2 cellular contexts compared by ENCODE assay signal in the genomic region with DNA sequence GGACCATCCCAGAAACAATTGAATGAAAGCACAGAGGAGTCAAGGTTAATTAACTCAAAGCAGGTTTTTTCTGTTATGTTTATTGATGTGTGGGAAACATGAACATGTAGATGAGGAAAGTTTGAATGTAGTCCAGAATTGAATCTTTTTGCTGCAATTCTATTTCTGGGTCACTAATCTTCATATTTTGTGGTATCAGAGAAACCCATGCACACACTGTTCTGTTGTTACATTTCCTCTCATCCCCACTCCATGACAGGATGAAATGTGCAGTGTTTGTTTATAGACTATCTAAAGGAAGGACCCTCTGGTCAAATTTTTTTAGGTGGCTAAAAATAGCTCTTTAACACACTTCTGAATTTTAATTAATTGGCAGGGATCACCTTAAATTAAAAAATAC.
TF ChIP-seq lines count a peak whose summit lies in the region.

No MANE protein-coding gene starts in this region.

TF ChIP-seq in SK-N-SH treated with all-trans-retinoic acid at 6 μM for 48 hours, 23 proteins besides CTCF, POLR2A, EP300 and RAD21 (continued from another document):
- TF ChIP-seq, protein P1, sequence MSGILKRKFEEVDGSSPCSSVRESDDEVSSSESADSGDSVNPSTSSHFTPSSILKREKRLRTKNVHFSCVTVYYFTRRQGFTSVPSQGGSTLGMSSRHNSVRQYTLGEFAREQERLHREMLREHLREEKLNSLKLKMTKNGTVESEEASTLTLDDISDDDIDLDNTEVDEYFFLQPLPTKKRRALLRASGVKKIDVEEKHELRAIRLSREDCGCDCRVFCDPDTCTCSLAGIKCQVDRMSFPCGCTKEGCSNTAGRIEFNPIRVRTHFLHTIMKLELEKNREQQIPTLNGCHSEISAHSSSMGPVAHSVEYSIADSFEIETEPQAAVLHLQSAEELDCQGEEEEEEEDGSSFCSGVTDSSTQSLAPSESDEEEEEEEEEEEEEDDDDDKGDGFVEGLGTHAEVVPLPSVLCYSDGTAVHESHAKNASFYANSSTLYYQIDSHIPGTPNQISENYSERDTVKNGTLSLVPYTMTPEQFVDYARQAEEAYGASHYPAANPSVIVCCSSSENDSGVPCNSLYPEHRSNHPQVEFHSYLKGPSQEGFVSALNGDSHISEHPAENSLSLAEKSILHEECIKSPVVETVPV (CRISPR knock-in tag; IDR thresholded peaks at IDR 0.05) = no peak
- TF ChIP-seq PATZ1 (CRISPR knock-in tag; IDR thresholded peaks at IDR 0.05; ENCODE audit: borderline replicate concordance) (no peak), TOX (CRISPR knock-in tag; IDR thresholded peaks at IDR 0.05; ENCODE audit: borderline replicate concordance) (no peak), ZNF8 (CRISPR knock-in tag; IDR thresholded peaks at IDR 0.05) (no peak), ZNF70 (CRISPR knock-in tag; IDR thresholded peaks at IDR 0.05) (no peak), GLIS3 (CRISPR knock-in tag; IDR thresholded peaks at IDR 0.05) (no peak), ISL1 (CRISPR knock-in tag; IDR thresholded peaks at IDR 0.05) (no peak), OSR1 (CRISPR knock-in tag; IDR thresholded peaks at IDR 0.05) (no peak), ESRRG (CRISPR knock-in tag; IDR thresholded peaks at IDR 0.05) (no peak), CSDC2 (CRISPR knock-in tag; IDR thresholded peaks at IDR 0.05) (no peak)

TF ChIP-seq in SK-N-SH, 30 proteins besides CTCF, POLR2A, EP300 and RAD21 (continued from another document):
- TF ChIP-seq, protein P2, sequence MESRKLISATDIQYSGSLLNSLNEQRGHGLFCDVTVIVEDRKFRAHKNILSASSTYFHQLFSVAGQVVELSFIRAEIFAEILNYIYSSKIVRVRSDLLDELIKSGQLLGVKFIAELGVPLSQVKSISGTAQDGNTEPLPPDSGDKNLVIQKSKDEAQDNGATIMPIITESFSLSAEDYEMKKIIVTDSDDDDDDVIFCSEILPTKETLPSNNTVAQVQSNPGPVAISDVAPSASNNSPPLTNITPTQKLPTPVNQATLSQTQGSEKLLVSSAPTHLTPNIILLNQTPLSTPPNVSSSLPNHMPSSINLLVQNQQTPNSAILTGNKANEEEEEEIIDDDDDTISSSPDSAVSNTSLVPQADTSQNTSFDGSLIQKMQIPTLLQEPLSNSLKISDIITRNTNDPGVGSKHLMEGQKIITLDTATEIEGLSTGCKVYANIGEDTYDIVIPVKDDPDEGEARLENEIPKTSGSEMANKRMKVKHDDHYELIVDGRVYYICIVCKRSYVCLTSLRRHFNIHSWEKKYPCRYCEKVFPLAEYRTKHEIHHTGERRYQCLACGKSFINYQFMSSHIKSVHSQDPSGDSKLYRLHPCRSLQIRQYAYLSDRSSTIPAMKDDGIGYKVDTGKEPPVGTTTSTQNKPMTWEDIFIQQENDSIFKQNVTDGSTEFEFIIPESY (IDR thresholded peaks at IDR 0.05; ENCODE audit: borderline replicate concordance, low read depth) = no peak
- TF ChIP-seq, protein P3, sequence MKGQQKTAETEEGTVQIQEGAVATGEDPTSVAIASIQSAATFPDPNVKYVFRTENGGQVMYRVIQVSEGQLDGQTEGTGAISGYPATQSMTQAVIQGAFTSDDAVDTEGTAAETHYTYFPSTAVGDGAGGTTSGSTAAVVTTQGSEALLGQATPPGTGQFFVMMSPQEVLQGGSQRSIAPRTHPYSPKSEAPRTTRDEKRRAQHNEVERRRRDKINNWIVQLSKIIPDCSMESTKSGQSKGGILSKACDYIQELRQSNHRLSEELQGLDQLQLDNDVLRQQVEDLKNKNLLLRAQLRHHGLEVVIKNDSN (IDR thresholded peaks at IDR 0.05; ENCODE audit: borderline replicate concordance, low read depth) = no peak
- TF ChIP-seq YY1 (IDR thresholded peaks at IDR 0.05; ENCODE audit: low read depth) (no peak), MXI1 (IDR thresholded peaks at IDR 0.05; ENCODE audit: low read depth, low read length) (no peak), SIN3A (IDR thresholded peaks at IDR 0.05; ENCODE audit: borderline replicate concordance, low read depth, low read length) (no peak), NFIC (IDR thresholded peaks at IDR 0.05; ENCODE audit: borderline replicate concordance) (no peak), FOXM1 (IDR thresholded peaks at IDR 0.05; ENCODE audit: low read depth) (no peak), RXRA (IDR thresholded peaks at IDR 0.05; ENCODE audit: borderline replicate concordance, low read depth) (no peak), TCF12 (IDR thresholded peaks at IDR 0.05) (no peak), TAF1 (IDR thresholded peaks at IDR 0.05; ENCODE audit: borderline replicate concordance, low read depth, low read length) (no peak), POLR2AphosphoS5 (IDR thresholded peaks at IDR 0.05; ENCODE audit: low read depth, low read length) (no peak), FOSL2 (IDR thresholded peaks at IDR 0.05; ENCODE audit: borderline replicate concordance, low read depth) (no peak), SMC3 (IDR thresholded peaks at IDR 0.05; ENCODE audit: low read depth, low read length) (no peak), MAX (IDR thresholded peaks at IDR 0.05; ENCODE audit: low read depth) (no peak)
TF ChIP-seq in SK-N-SH: peak in this region for 0.
